In the genomic region with DNA sequence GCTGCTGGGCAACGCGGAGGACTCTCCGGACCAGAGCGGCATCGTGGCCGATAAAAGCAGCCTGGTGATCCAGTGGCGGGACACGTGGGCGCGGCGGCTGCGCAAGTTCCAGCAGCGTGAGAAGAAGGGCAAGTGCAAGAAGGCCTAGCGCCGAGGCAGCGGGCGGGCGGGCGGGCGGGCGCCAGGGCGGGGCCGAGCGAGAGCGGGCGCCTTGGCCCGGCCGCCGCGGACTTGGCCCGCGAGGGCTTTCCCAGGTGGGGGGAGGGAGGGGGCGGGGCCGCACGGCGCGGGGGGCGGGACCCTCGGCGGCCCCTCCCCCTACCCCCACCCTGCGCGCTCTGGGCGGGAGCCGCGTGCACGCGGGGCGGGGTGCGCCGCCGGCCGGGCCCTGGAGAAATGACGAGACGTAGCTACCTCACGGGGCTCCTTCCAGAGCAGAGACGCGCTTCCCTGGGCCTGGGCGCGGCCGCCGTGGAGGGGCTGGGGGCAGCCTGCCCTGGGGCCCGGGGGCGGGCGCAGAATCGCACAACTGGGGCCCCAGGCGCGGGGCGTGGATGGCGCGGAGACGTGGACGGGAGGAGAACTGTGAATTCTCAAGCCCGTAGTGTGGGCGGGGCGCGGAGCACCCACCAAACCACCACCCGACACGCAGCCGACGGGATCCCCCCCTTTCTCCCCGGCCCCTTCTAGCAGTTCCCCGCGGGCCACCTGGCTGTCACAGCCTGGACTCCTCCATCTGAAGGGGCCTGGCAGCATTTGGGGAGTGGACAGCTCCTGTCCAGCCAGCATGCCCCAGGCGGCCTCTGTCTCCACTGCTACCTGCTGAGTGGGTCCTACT, we compare ENCODE assay signal across 8 cellular contexts.
DNase-seq lines count a peak whose midpoint lies in the region; ATAC-seq and TF ChIP-seq lines count a peak whose summit lies in the region.

No MANE protein-coding gene starts in this region.

- peaks cover 2 to 3% of the 10 kb centered on the region in 2 donors for H3K27me3 Mint-ChIP-seq in T-cell

- no peaks in the 10 kb centered on the region for H3K27me3 ChIP-seq in psoas muscle (ENCODE audit: insufficient read depth in 3 of 3, low read length in 2 of 3)

- no peak for TF ChIP-seq CTCF in psoas muscle (IDR thresholded peaks at IDR 0.05)

- peak; percentile 63 for DNase-seq in EL
- DNase-seq in T-cell, result peak; percentile 24 to 72 (median 58)
- peak; percentile 41 for DNase-seq in amniotic epithelial cell (ENCODE audit: low read depth)
- DNase-seq in left cardiac atrium, result peak; percentile 86
- peak; percentile 82 to 90 for DNase-seq in psoas muscle
- no peak for DNase-seq in NCI-H2029 (lab: John Stamatoyannopoulos, UW)

- POLR2A ChIA-PET in T-cell (lab: Charles Lee), result no interaction called here

- H3K4me1 ChIP-seq in psoas muscle (peaks cover 17% of the 10 kb centered on the region), urinary bladder (ENCODE audit: insufficient read depth) (peaks cover 1% of the 10 kb centered on the region)

- H3K27ac Mint-ChIP-seq in T-cell, result no peak overlapping the region

- intact Hi-C loops in left cardiac atrium (cut with DNase I), result loop anchor here in 1 of 2 donors (5.0 kb wide), 1 partner anchor 52 kb away; no protein-coding TSS in a partner anchor
- intact Hi-C loops in psoas muscle (cut with DNase I), result no loop called here

- H3K4me3 Mint-ChIP-seq in T-cell, result peak overlapping the region; percentile 75 to 81 (median 81)

- H3K9me3 Mint-ChIP-seq in T-cell, result no peaks in the 10 kb centered on the region

- ATAC-seq in HG02885 (IDR thresholded peaks at IDR 0.05; ENCODE audit: poor library complexity, unreplicated experiment) (peak; percentile 68), T-cell (replicated peaks in 1 of 4) (peak; percentile 85 to 89 (median 87)), left cardiac atrium (peak; percentile 79 to 85), psoas muscle (peak; percentile 84 to 88 (median 88))

- H3K9me3 ChIP-seq in psoas muscle, result no peaks in the 10 kb centered on the region

- peaks cover 12 to 19% (median 15%) of the 10 kb centered on the region in 3 donors for H3K4me1 Mint-ChIP-seq in T-cell

- H3K4me3 ChIP-seq in psoas muscle (peak overlapping the region; percentile 72), urinary bladder (ENCODE audit: low read depth, low read length) (peak overlapping the region; percentile 49)

- CTCF ChIA-PET in T-cell (lab: Charles Lee), result no interaction called here

- H3K36me3 ChIP-seq in psoas muscle (ENCODE audit: insufficient read depth in 1 of 2, low read depth in 1 of 2) (no peaks in the 10 kb centered on the region), urinary bladder (ENCODE audit: insufficient read depth) (no peaks in the 10 kb centered on the region)

- H3K36me3 Mint-ChIP-seq in T-cell, result no peaks in the 10 kb centered on the region

- 1 to 2% (median 2%) methylated on average over 22 to 84 of the region's 84 CpGs for WGBS in psoas muscle, 3 donors
- under 1% methylated on average over 82 of the region's 84 CpGs for WGBS in urinary bladder

- H3K27ac ChIP-seq in psoas muscle (peak overlapping the region; percentile 90), urinary bladder (ENCODE audit: low read depth) (peak overlapping the region; percentile 96)
